Comparison of ENCODE assay signal across 1 cellular context in genomic region chr12:32457251-32458025, GRCh38.
TF ChIP-seq lines count a peak whose summit lies in the region.

No MANE protein-coding gene starts in this region.

TF ChIP-seq in endothelial cell of umbilical vein, 7 proteins besides CTCF, POLR2A, EP300 and RAD21:
- TF ChIP-seq GATA2 (IDR thresholded peaks at IDR 0.05; ENCODE audit: insufficient read depth, insufficient read length, low read depth, low read length) (peak; percentile 77), MYC (IDR thresholded peaks at IDR 0.05; ENCODE audit: low read depth, low read length) (no peak), FOS (IDR thresholded peaks at IDR 0.05; ENCODE audit: borderline replicate concordance, insufficient read depth, low read length) (peak; percentile 48), JUN (IDR thresholded peaks at IDR 0.05; ENCODE audit: borderline replicate concordance, insufficient read depth, insufficient read length, low read depth) (peak; percentile 35)
